In genomic region chr5:117945261-117945660, GRCh38 we compare ENCODE assay signal across 14 cellular contexts.
DNase-seq lines count a peak whose midpoint lies in the region; ATAC-seq and TF ChIP-seq lines count a peak whose summit lies in the region.
"Had no signal": no experiment of that assay in that cellular context is flagged by ENCODE, and none has a peak within 500 bp of the region (broad histone marks: within the 10 kb centered on the region; RNA-seq: fewer than 3 reads in every experiment).

No MANE protein-coding gene starts in this region.

- intact Hi-C loops in MCF 10A (cut with micrococcal nuclease) (no loop called here), breast epithelium (cut with DNase I; ENCODE audit: low total_unique reads) (no loop called here)

- no peaks in the 10 kb centered on the region for H3K27me3 Mint-ChIP-seq in MCF 10A (ENCODE audit: insufficient read depth, unreplicated experiment)
- peaks cover 2% of the 10 kb centered on the region for H3K27me3 Mint-ChIP-seq in GM23338 (ENCODE audit: insufficient read depth, low read depth, poor library complexity)
- H3K27me3 Mint-ChIP-seq: CD8-positive, alpha-beta memory T cell had no signal

- no peaks in the 10 kb centered on the region for H3K9me3 ChIP-seq in breast epithelium
- no peaks in the 10 kb centered on the region for H3K9me3 ChIP-seq in osteoblast (ENCODE audit: low read depth, low read length)

- H3K36me3 Mint-ChIP-seq in MCF 10A (ENCODE audit: insufficient read depth, unreplicated experiment) (no peaks in the 10 kb centered on the region), GM23338 (ENCODE audit: low read depth) (no peaks in the 10 kb centered on the region)
- H3K36me3 Mint-ChIP-seq: CD8-positive, alpha-beta memory T cell had no signal

- POLR2A ChIA-PET in MCF 10A (lab: Yijun Ruan, JAX) = no interaction called here

- H3K4me3 ChIP-seq in breast epithelium (no peak overlapping the region), GM23338 (no peak overlapping the region), osteoblast (ENCODE audit: insufficient read depth, low read length) (no peak overlapping the region)

- no peak overlapping the region for H3K27ac ChIP-seq in breast epithelium
- H3K27ac ChIP-seq in GM23338 (ENCODE audit: low read depth) = no peak overlapping the region
- H3K27ac ChIP-seq in osteoblast (ENCODE audit: low read depth, low read length) = no peak overlapping the region
- H3K27ac ChIP-seq: HL-60 had no signal

- H3F3A ChIP-seq in GM23338 (replicated peaks; ENCODE audit: low read depth) = no peaks in the 10 kb centered on the region

- H3K4me2 ChIP-seq in GM23338 = no peak overlapping the region
- H3K4me2 ChIP-seq in osteoblast (ENCODE audit: insufficient read depth, low read length) = no peak overlapping the region

- DNase-seq in MCF 10A (ENCODE audit: unreplicated experiment) = peak; percentile 8
- DNase-seq in breast epithelium (ENCODE audit: low spot score in 2 of 2) = no peak
- DNase-seq in GM23338 (ENCODE audit: low spot score) = no peak
- DNase-seq in RKO (ENCODE audit: low spot score) = peak; percentile 33
- peak; percentile 36 for DNase-seq in osteoblast (ENCODE audit: insufficient read length, low spot score, missing footprints)
- no peak for DNase-seq in NCI-H748 (lab: John Stamatoyannopoulos, UW; ENCODE audit: unreplicated experiment)
- DNase-seq in stimulated activated CD4-positive, alpha-beta T cell treated with anti-CD3 and anti-CD28 coated beads, Interleukin-15, amount 100 ng/mL, for 24 hours = no peak
- no peak for DNase-seq in COLO829 (ENCODE audit: low spot score)
- DNase-seq: CD8-positive, alpha-beta memory T cell; DMS79; EL; H7; KBM-7 had no signal

- CTCF ChIA-PET in MCF 10A (lab: Yijun Ruan, JAX) = interaction anchor here (1.0 kb wide), 1 partner anchor 333 kb away, joined by 4 read pairs; no protein-coding TSS in a partner anchor

- no peak for TF ChIP-seq CTCF in MCF 10A (IDR thresholded peaks at IDR 0.05; ENCODE audit: unreplicated experiment)
- no peak for TF ChIP-seq CTCF in breast epithelium (IDR thresholded peaks at IDR 0.05)
- no peak for TF ChIP-seq CTCF in GM23338 (conservative IDR thresholded peaks at IDR 0.05; ENCODE audit: low read depth in 2 of 2)
- no peak for TF ChIP-seq CTCF in osteoblast (IDR thresholded peaks at IDR 0.05; ENCODE audit: extremely low read depth, low read depth, low read length)

- H3K27ac Mint-ChIP-seq in MCF 10A (ENCODE audit: low read depth, unreplicated experiment) (no peak overlapping the region), GM23338 (0 out of 2 replicates have a peak overlapping the region, but pooled peaks have one; percentile 26)
- H3K27ac Mint-ChIP-seq: CD8-positive, alpha-beta memory T cell had no signal

- H3K4me3 Mint-ChIP-seq in MCF 10A (ENCODE audit: unreplicated experiment) = no peak overlapping the region
- H3K4me3 Mint-ChIP-seq in GM23338 = no peak overlapping the region
- H3K4me3 Mint-ChIP-seq: CD8-positive, alpha-beta memory T cell had no signal

- H3K4me1 Mint-ChIP-seq in MCF 10A (ENCODE audit: insufficient read depth, unreplicated experiment) (no peaks in the 10 kb centered on the region), GM23338 (no peaks in the 10 kb centered on the region)
- H3K4me1 Mint-ChIP-seq: CD8-positive, alpha-beta memory T cell had no signal

- no peak overlapping the region for H2AFZ ChIP-seq in GM23338
- H2AFZ ChIP-seq in osteoblast (ENCODE audit: low read length) = no peak overlapping the region

- H3K79me2 ChIP-seq in GM23338 (replicated peaks; ENCODE audit: insufficient read depth) (no peaks in the 10 kb centered on the region), osteoblast (ENCODE audit: insufficient read depth, low read length) (no peaks in the 10 kb centered on the region)

- peaks cover 2% of the 10 kb centered on the region for H3K9me3 Mint-ChIP-seq in MCF 10A (ENCODE audit: unreplicated experiment)
- no peaks in the 10 kb centered on the region for H3K9me3 Mint-ChIP-seq in GM23338

- no peaks in the 10 kb centered on the region for H3K27me3 ChIP-seq in breast epithelium
- H3K27me3 ChIP-seq in GM23338 (ENCODE audit: insufficient read depth) = no peaks in the 10 kb centered on the region
- no peaks in the 10 kb centered on the region for H3K27me3 ChIP-seq in osteoblast (ENCODE audit: insufficient read depth, low read length)

- BruUV-seq in MCF 10A (replicated peaks; lab: Mats Ljungman, UMichigan) = no TSS peak

- TF ChIP-seq POLR2A in breast epithelium (IDR thresholded peaks at IDR 0.05) = no peak

- no peak for ATAC-seq in GM23338

- H3K4me1 ChIP-seq in breast epithelium = no peaks in the 10 kb centered on the region
- H3K4me1 ChIP-seq in GM23338 (ENCODE audit: insufficient read depth) = no peaks in the 10 kb centered on the region
- H3K4me1 ChIP-seq in osteoblast (ENCODE audit: insufficient read depth, low read length) = no peaks in the 10 kb centered on the region

- H3K36me3 ChIP-seq in breast epithelium (no peaks in the 10 kb centered on the region), GM23338 (ENCODE audit: insufficient read depth) (no peaks in the 10 kb centered on the region), osteoblast (ENCODE audit: insufficient read depth, low read length) (no peaks in the 10 kb centered on the region)

- H3K9me2 ChIP-seq in GM23338 (ENCODE audit: insufficient read depth) = 0 out of 2 replicates have a peak, but pooled peaks cover 2% of the 10 kb centered on the region

- H4K20me1 ChIP-seq in GM23338 (replicated peaks; ENCODE audit: insufficient read depth) = no peaks in the 10 kb centered on the region
- no peaks in the 10 kb centered on the region for H4K20me1 ChIP-seq in osteoblast (ENCODE audit: insufficient read depth, low read length)

TF ChIP-seq in GM23338, 12 proteins besides CTCF, POLR2A, EP300 and RAD21 (continues in another document):
- TF ChIP-seq POLR2AphosphoS5 (IDR thresholded peaks at IDR 0.05; ENCODE audit: low read depth) (no peak), NANOG (IDR thresholded peaks at IDR 0.05; ENCODE audit: borderline replicate concordance) (no peak), STAT1 (IDR thresholded peaks at IDR 0.05; ENCODE audit: unreplicated experiment) (no peak), REST (IDR thresholded peaks at IDR 0.05; ENCODE audit: unreplicated experiment) (no peak), JUNB (IDR thresholded peaks at IDR 0.05; ENCODE audit: unreplicated experiment) (no peak), EZH2phosphoT487 (IDR thresholded peaks at IDR 0.05; ENCODE audit: unreplicated experiment) (no peak), CREB1 (CRISPR knock-in tag; IDR thresholded peaks at IDR 0.05; ENCODE audit: low read depth) (no peak)

Comparison
In these comparisons a context has a peak if more than half of its experiments do, and no peak if none do; other contexts are left out.
1. DNase-seq: peak in MCF 10A (single experiment), RKO (single experiment) and osteoblast (single experiment); none in breast epithelium (0 of 2), GM23338 (single experiment), NCI-H748 (single experiment), stimulated activated CD4-positive, alpha-beta T cell treated with anti-CD3 and anti-CD28 coated beads, Interleukin-15, amount 100 ng/mL, for 24 hours (single experiment) and COLO829 (single experiment).